ENCODE assay signal across 8 cellular contexts in genomic region chr4:183504930-183505555, GRCh38. TPM values are rescaled to one million over a fixed set of nuclear protein-coding genes. Genes with fewer than 3 reads are reported as not detected.
DNase-seq lines count a peak whose midpoint lies in the region; ATAC-seq and TF ChIP-seq lines count a peak whose summit lies in the region.

Gene ING2 (plus strand): TSS chr4:183505058. CDS start chr4:183505196, 138 bp downstream.

- ATAC-seq in Right ventricle myocardium inferior = peak; percentile 82
- peak; percentile 52 for ATAC-seq in GM23338
- peak; percentile 76 for ATAC-seq in lung (ENCODE audit: insufficient read depth, low FRiP score)

- no peaks in the 10 kb centered on the region for H3K27me3 ChIP-seq in GM23338 (ENCODE audit: insufficient read depth)
- H3K27me3 ChIP-seq in lung (ENCODE audit: control insufficient read depth, insufficient read depth) = no peaks in the 10 kb centered on the region

- no peaks in the 10 kb centered on the region for H3K9me2 ChIP-seq in GM23338 (ENCODE audit: insufficient read depth)

- H3K9me3 Mint-ChIP-seq in GM23338 = no peaks in the 10 kb centered on the region
- H3K9me3 Mint-ChIP-seq in dendritic cell treated with granulocyte-macrophage colony-stimulating factor and Interleukin-4, amounts not matched to agents 40 ng/mL and 50 ng/mL, for 4 days = no peaks in the 10 kb centered on the region

- peak within 1 kb of the TSS; percentile 83 for H3K27ac ChIP-seq in GM23338 (ENCODE audit: low read depth)
- H3K27ac ChIP-seq in lung (ENCODE audit: low read depth in 1 of 2, low read length in 1 of 2) = peak within 1 kb of the TSS; percentile 97

- peak within 1 kb of the TSS; percentile 87 for H2AFZ ChIP-seq in GM23338

- WGBS in lung, 2 donors = 0 to 1% methylated on average over 35 to 65 of the region's 65 CpGs

- TF ChIP-seq CTCF in GM23338 (conservative IDR thresholded peaks at IDR 0.05; ENCODE audit: low read depth in 2 of 2) = no peak
- TF ChIP-seq CTCF in lung (IDR thresholded peaks at IDR 0.05; ENCODE audit: control extremely low read depth, extremely low read depth) = no peak
- no peak for TF ChIP-seq CTCF in subcutaneous adipose tissue (IDR thresholded peaks at IDR 0.05; ENCODE audit: low read depth)

- H3K36me3 ChIP-seq in GM23338 (ENCODE audit: insufficient read depth) = no peaks in the 10 kb centered on the region
- H3K36me3 ChIP-seq in lung (ENCODE audit: control insufficient read depth in 2 of 2, insufficient read depth in 2 of 2, low read length in 2 of 2) = no peaks in the 10 kb centered on the region

- H3K4me1 ChIP-seq in GM23338 (ENCODE audit: insufficient read depth) (peaks cover 18% of the 10 kb centered on the region), lung (ENCODE audit: control insufficient read depth in 2 of 2, insufficient read depth in 2 of 2, low read length in 2 of 2) (peaks cover 0 to 7% of the 10 kb centered on the region in 2 donors)

- peaks cover 50% of the 10 kb centered on the region for H3K79me2 ChIP-seq in GM23338 (replicated peaks; ENCODE audit: insufficient read depth)

- peaks cover 16% of the 10 kb centered on the region for H3K4me1 Mint-ChIP-seq in GM23338
- H3K4me1 Mint-ChIP-seq in dendritic cell treated with granulocyte-macrophage colony-stimulating factor and Interleukin-4, amounts not matched to agents 40 ng/mL and 50 ng/mL, for 4 days (ENCODE audit: low read depth) = peaks cover 20% of the 10 kb centered on the region

- H3K4me2 ChIP-seq in GM23338 = peak within 1 kb of the TSS; percentile 87

- H3F3A ChIP-seq in GM23338 (replicated peaks; ENCODE audit: low read depth) = no peaks in the 10 kb centered on the region

- H3K27ac Mint-ChIP-seq in GM23338 = peak within 1 kb of the TSS; percentile 98
- H3K27ac Mint-ChIP-seq in dendritic cell treated with granulocyte-macrophage colony-stimulating factor and Interleukin-4, amounts not matched to agents 40 ng/mL and 50 ng/mL, for 4 days = peak within 1 kb of the TSS; percentile 99

- H3K4me3 Mint-ChIP-seq in GM23338 = peak within 1 kb of the TSS; percentile 94
- peak within 1 kb of the TSS; percentile 86 for H3K4me3 Mint-ChIP-seq in dendritic cell treated with granulocyte-macrophage colony-stimulating factor and Interleukin-4, amounts not matched to agents 40 ng/mL and 50 ng/mL, for 4 days

- peaks cover 4% of the 10 kb centered on the region for H3K27me3 Mint-ChIP-seq in GM23338 (ENCODE audit: insufficient read depth, low read depth, poor library complexity)
- H3K27me3 Mint-ChIP-seq in dendritic cell treated with granulocyte-macrophage colony-stimulating factor and Interleukin-4, amounts not matched to agents 40 ng/mL and 50 ng/mL, for 4 days = no peaks in the 10 kb centered on the region

- peaks cover 11% of the 10 kb centered on the region for H4K20me1 ChIP-seq in GM23338 (replicated peaks; ENCODE audit: insufficient read depth)

- peaks cover under 1% of the 10 kb centered on the region; the same call in 1 of the 3 replicates for H3K36me3 Mint-ChIP-seq in GM23338 (ENCODE audit: low read depth)
- peaks cover 25% of the 10 kb centered on the region for H3K36me3 Mint-ChIP-seq in dendritic cell treated with granulocyte-macrophage colony-stimulating factor and Interleukin-4, amounts not matched to agents 40 ng/mL and 50 ng/mL, for 4 days (ENCODE audit: low read depth)

- DNase-seq in Right ventricle myocardium inferior (ENCODE audit: missing footprints) (no peak), cardiac septum (ENCODE audit: low spot score) (no peak), GM23338 (ENCODE audit: low spot score) (peak; percentile 79), KG1 (lab: John Stamatoyannopoulos, UW) (peak; percentile 78), SKM-1 treated with dmso at 0.1 percent for 144 hours (lab: John Stamatoyannopoulos, UW; ENCODE audit: unreplicated experiment) (peak; percentile 83), lung (ENCODE audit: low spot score) (no peak)

- intact Hi-C loops in Right ventricle myocardium inferior (cut with DNase I) (loop anchor here (2.0 to 5.0 kb wide), 3 partner anchors 60 to 217 kb away; partner anchors contain the start of genes CDKN2AIP, RWDD4 and TRAPPC11), cardiac septum (cut with DNase I) (loop anchor here (2.0 to 10.0 kb wide), 3 partner anchors 34 to 410 kb away; partner anchors contain the start of genes CDKN2AIP and WWC2)
- intact Hi-C loops in dendritic cell treated with granulocyte-macrophage colony-stimulating factor and Interleukin-4, amounts not matched to agents 40 ng/mL and 50 ng/mL, for 4 days (cut with micrococcal nuclease) = loop anchor here (1.0 to 10.0 kb wide), 3 partner anchors 32 to 410 kb away; partner anchors contain the start of genes CDKN2AIP and WWC2

- peak within 1 kb of the TSS; percentile 67 for H3K4me3 ChIP-seq in GM23338
- peak within 1 kb of the TSS; percentile 86 for H3K4me3 ChIP-seq in lung

- no peaks in the 10 kb centered on the region for H3K9me3 ChIP-seq in lung (ENCODE audit: control insufficient read depth in 2 of 2, insufficient read depth in 1 of 2, low read length in 1 of 2)

TF ChIP-seq in GM23338, 12 proteins besides CTCF, POLR2A, EP300 and RAD21:
- TF ChIP-seq STAT1 (IDR thresholded peaks at IDR 0.05; ENCODE audit: unreplicated experiment) (no peak), CREB1 (CRISPR knock-in tag; IDR thresholded peaks at IDR 0.05; ENCODE audit: low read depth) (no peak), NANOG (IDR thresholded peaks at IDR 0.05; ENCODE audit: borderline replicate concordance) (no peak), POLR2AphosphoS5 (IDR thresholded peaks at IDR 0.05; ENCODE audit: low read depth) (no peak), REST (IDR thresholded peaks at IDR 0.05; ENCODE audit: unreplicated experiment) (no peak), EZH2phosphoT487 (IDR thresholded peaks at IDR 0.05; ENCODE audit: unreplicated experiment) (no peak), JUNB (IDR thresholded peaks at IDR 0.05; ENCODE audit: unreplicated experiment) (no peak)

RNA-seq across cellular contexts. Expression of gene ING2, which starts in this region (rescaled TPM):
- 6.5 TPM for total RNA-seq in Right ventricle myocardium inferior
- total RNA-seq in cardiac septum = 6.2 TPM
- total RNA-seq in GM23338 (2014; rRNA removed; shearing (Covaris generic)) = 18.5 and 21.5 TPM in 2 replicates
- 32.8 and 34.2 TPM in 2 replicates for polyA plus RNA-seq in GM23338 (2016; fragmentation: Nextera tagmentation; extraction: Ambion mirVana)
- 10 to 100 TPM; 10.4 to 21.9 TPM for total RNA-seq in lung
- 1 to 10 TPM; 8.5 to 9.3 TPM for polyA plus RNA-seq in lung
- 10 to 100 TPM; 12.9 to 23.0 (median 17.6) TPM for total RNA-seq in subcutaneous adipose tissue

Comparison
In these comparisons a context has a peak if more than half of its experiments do, and no peak if none do; other contexts are left out.
1. DNase-seq: peak in GM23338 (single experiment), KG1 (single experiment) and SKM-1 treated with dmso at 0.1 percent for 144 hours (single experiment); none in Right ventricle myocardium inferior (single experiment), cardiac septum (single experiment) and lung (single experiment).
2. Peak in every context shown above with its lines, with median percentiles within 50 percentile points of each other: ATAC-seq.